In genomic region chr4:13093170-13093569, GRCh38 we compare ENCODE assay signal across 17 cellular contexts.
DNase-seq lines count a peak whose midpoint lies in the region; ATAC-seq and TF ChIP-seq lines count a peak whose summit lies in the region.
"Had no signal": no experiment of that assay in that cellular context is flagged by ENCODE, and none has a peak within 500 bp of the region (broad histone marks: within the 10 kb centered on the region; RNA-seq: fewer than 3 reads in every experiment).

No MANE protein-coding gene starts in this region.

- H3K9me3 Mint-ChIP-seq in nephron progenitor cell, result peaks cover 3% of the 10 kb centered on the region

- peaks cover 3% of the 10 kb centered on the region for H3K27me3 Mint-ChIP-seq in nephron progenitor cell (ENCODE audit: low read depth, poor library complexity)
- H3K27me3 Mint-ChIP-seq: CD4-positive, alpha-beta memory T cell had no signal

- DNase-seq in Right ventricle myocardium superior (no peak), right atrium auricular region (ENCODE audit: low spot score) (no peak), heart right ventricle (no peak), nephron progenitor cell (no peak), HEK293T (ENCODE audit: extremely low spot score) (no peak), body of pancreas (no peak)
- DNase-seq: 8988T; Calu3; CD4-positive, alpha-beta memory T cell; DMS79 treated with DMSO at 0.1 percent for 48 hours; GF-D8; GOT3; H9 had no signal

- peaks cover 0 to 14% of the 10 kb centered on the region in 2 donors for H3K4me1 ChIP-seq in right atrium auricular region
- H3K4me1 ChIP-seq in heart right ventricle, result peaks cover 0 to 18% (median 8%) of the 10 kb centered on the region in 9 donors
- H3K4me1 ChIP-seq in body of pancreas, result no peaks in the 10 kb centered on the region
- H3K4me1 ChIP-seq: BLaER1 had no signal

- H3K27ac Mint-ChIP-seq in nephron progenitor cell, result peak overlapping the region; percentile 22
- H3K27ac Mint-ChIP-seq: CD14-positive monocyte; CD4-positive, alpha-beta memory T cell; H9 had no signal

- H3K27ac ChIP-seq in right atrium auricular region, result peak overlapping the region in 1 of 2 donors; percentile 56
- peak overlapping the region in 2 of 10 donors; percentile 0 to 32 for H3K27ac ChIP-seq in heart right ventricle
- H3K27ac ChIP-seq in body of pancreas, result no peak overlapping the region
- H3K27ac ChIP-seq: BLaER1 had no signal

- intact Hi-C loops in Right ventricle myocardium superior (cut with DNase I), result no loop called here
- intact Hi-C loops in heart right ventricle (cut with DNase I), result no loop called here
- intact Hi-C loops in body of pancreas (cut with DNase I), result no loop called here

- no peak for TF ChIP-seq CTCF in right atrium auricular region (IDR thresholded peaks at IDR 0.05)
- no peak for TF ChIP-seq CTCF in heart right ventricle (IDR thresholded peaks at IDR 0.05)
- no peak for TF ChIP-seq CTCF in nephron progenitor cell (IDR thresholded peaks at IDR 0.05)
- TF ChIP-seq CTCF in body of pancreas (IDR thresholded peaks at IDR 0.05), result no peak

- no peaks in the 10 kb centered on the region for H3K36me3 ChIP-seq in right atrium auricular region
- H3K36me3 ChIP-seq in heart right ventricle, result no peaks in the 10 kb centered on the region
- H3K36me3 ChIP-seq in body of pancreas (replicated peaks in 1 of 2; ENCODE audit: insufficient read depth in 1 of 2, low read depth in 2 of 2), result no peaks in the 10 kb centered on the region
- H3K36me3 ChIP-seq: BLaER1 had no signal

- 61 to 76% methylated on average over 2 of the region's 2 CpGs for WGBS in heart right ventricle, 2 donors
- 50 to 64% methylated on average over 2 of the region's 2 CpGs for WGBS in body of pancreas, 2 donors

- H3K4me3 Mint-ChIP-seq in nephron progenitor cell, result no peak overlapping the region
- H3K4me3 Mint-ChIP-seq: CD14-positive monocyte; CD4-positive, alpha-beta memory T cell; H9 had no signal

- ATAC-seq in Right ventricle myocardium superior (ENCODE audit: poor library complexity), result peak; percentile 69
- ATAC-seq in heart right ventricle, result peak; percentile 40 to 80 (median 50)
- no peak for ATAC-seq in HG02678 (IDR thresholded peaks at IDR 0.05; ENCODE audit: unreplicated experiment)
- ATAC-seq in GM19035 (IDR thresholded peaks at IDR 0.05; ENCODE audit: unreplicated experiment), result no peak
- no peak for ATAC-seq in body of pancreas

- CTCF ChIA-PET in HEK293T (lab: Yijun Ruan, JAX), result no interaction called here

- no peak overlapping the region for H3K4me3 ChIP-seq in right atrium auricular region
- no peak overlapping the region for H3K4me3 ChIP-seq in heart right ventricle
- H3K4me3 ChIP-seq in body of pancreas, result no peak overlapping the region
- H3K4me3 ChIP-seq: BLaER1 had no signal

- no peaks in the 10 kb centered on the region for H3K36me3 Mint-ChIP-seq in nephron progenitor cell (ENCODE audit: low read depth)
- H3K36me3 Mint-ChIP-seq: CD14-positive monocyte; CD4-positive, alpha-beta memory T cell had no signal

- no peaks in the 10 kb centered on the region for H3K27me3 ChIP-seq in right atrium auricular region
- H3K27me3 ChIP-seq in heart right ventricle, result no peaks in the 10 kb centered on the region
- H3K27me3 ChIP-seq in body of pancreas, result no peaks in the 10 kb centered on the region
- H3K27me3 ChIP-seq: BLaER1 had no signal

- POLR2A ChIA-PET in HEK293T (lab: Yijun Ruan, JAX), result no interaction called here

- H3K9me3 ChIP-seq in right atrium auricular region (no peaks in the 10 kb centered on the region), heart right ventricle (peaks cover 0 to 4% (median 0%) of the 10 kb centered on the region in 11 donors), body of pancreas (no peaks in the 10 kb centered on the region)
- H3K9me3 ChIP-seq: BLaER1 had no signal

- no peak for TF ChIP-seq POLR2A in body of pancreas (IDR thresholded peaks at IDR 0.05)

- peaks cover 7% of the 10 kb centered on the region for H3K4me1 Mint-ChIP-seq in nephron progenitor cell
- H3K4me1 Mint-ChIP-seq: CD14-positive monocyte; CD4-positive, alpha-beta memory T cell had no signal

TF ChIP-seq in HEK293T, 16 proteins besides CTCF, POLR2A, EP300 and RAD21:
- TF ChIP-seq TARDBP (IDR thresholded peaks at IDR 0.05) (no peak), ELF4 (IDR thresholded peaks at IDR 0.05) (no peak)

Comparison
In these comparisons a context has a peak if more than half of its experiments do, and no peak if none do; other contexts are left out.
1. ATAC-seq: peak in Right ventricle myocardium superior (single experiment) and heart right ventricle (8 of 8); none in HG02678 (single experiment), GM19035 (single experiment) and body of pancreas (single experiment).